ENCODE assay signal across 8 cellular contexts in the genomic region with DNA sequence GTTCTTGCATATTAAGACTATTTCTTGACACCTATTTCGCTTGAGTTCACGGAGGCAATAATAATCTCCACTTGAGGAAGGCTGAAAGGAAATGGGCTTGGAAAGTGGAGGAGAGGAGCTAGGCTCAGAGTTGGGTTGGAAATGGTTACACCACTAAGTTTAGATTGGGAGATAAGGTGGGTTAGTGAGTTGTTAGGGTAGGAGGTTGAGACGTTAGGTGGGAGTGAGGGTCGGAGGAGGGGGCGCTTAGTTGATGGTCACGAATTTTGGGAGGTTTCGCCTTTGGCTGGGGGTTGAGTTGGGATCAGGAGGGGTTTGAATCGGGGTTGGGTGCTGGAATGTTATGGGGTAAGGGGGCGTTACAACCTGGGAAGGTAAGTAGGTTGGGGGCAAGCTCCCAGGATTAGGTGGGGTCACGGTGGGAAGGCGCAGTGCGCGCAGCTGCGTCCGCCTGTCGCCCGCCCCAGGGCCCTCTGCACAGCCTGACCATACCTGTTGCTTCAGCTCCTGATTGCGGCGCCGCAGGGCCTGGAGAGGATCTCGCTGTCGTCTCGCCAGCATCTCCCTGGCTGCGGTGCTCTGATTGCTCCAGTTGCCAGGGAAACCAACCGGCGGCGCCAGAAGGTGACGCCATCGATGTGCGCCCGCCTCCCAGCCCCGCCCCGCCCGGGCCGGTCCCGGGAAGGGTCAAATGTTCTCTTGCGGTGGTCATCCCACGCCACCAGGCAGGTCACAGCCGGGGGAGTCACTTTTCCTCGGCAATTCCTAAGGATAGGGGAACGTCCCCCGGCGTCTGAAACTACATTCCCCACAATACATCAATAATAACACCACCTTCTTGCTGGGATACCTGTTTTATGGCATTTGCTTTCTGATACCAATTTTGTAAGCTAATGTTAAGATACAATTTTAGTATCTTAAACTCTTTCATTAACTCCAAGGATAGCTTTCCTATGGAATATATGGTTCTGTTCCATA. TPM values are rescaled to one million over a fixed set of nuclear protein-coding genes. Genes with fewer than 3 reads are reported as not detected.
DNase-seq lines count a peak whose midpoint lies in the region; ATAC-seq, FAIRE-seq and TF ChIP-seq lines count a peak whose summit lies in the region.

A gene (minus strand): TSS at position 606 of the 978 bp plus-strand sequence. CDS start 45 bp downstream, at position 561.

- FAIRE-seq in pancreas (lab: Jason Lieb, UNC): no peak

- H3K4me1 ChIP-seq in pancreas (peaks cover 0 to 6% (median 0%) of the 10 kb centered on the region in 3 donors), thyroid gland (peaks cover 0 to 7% of the 10 kb centered on the region in 2 donors)

- H3K4me3 ChIP-seq in GM12864 (ENCODE audit: low read depth, low read length) (peak within 1 kb of the TSS; percentile 85), pancreas (peak within 1 kb of the TSS; percentile 56 to 76 (median 72)), thyroid gland (replicated peaks in 1 of 3) (peak within 1 kb of the TSS; percentile 16 to 50 (median 45))

- TF ChIP-seq CTCF in GM12864 (IDR thresholded peaks at IDR 0.05; ENCODE audit: low read depth, low read length, missing control alignments) (no peak), pancreas (IDR thresholded peaks at IDR 0.05) (no peak), thyroid gland (IDR thresholded peaks at IDR 0.05) (no peak)

- H3K9me3 Mint-ChIP-seq in activated naive CD8-positive, alpha-beta T cell (ENCODE audit: low read depth): no peaks in the 10 kb centered on the region

- peak within 1 kb of the TSS; percentile 96 for H3K4me3 Mint-ChIP-seq in activated naive CD8-positive, alpha-beta T cell

- 1% methylated on average over 40 to 43 of the region's 43 CpGs for WGBS in pancreas, 2 donors
- WGBS in thyroid gland, 2 donors: 1 to 2% methylated on average over 25 to 28 of the region's 43 CpGs

- H3K27me3 Mint-ChIP-seq in activated naive CD8-positive, alpha-beta T cell: no peaks in the 10 kb centered on the region

- H3K36me3 Mint-ChIP-seq in activated naive CD8-positive, alpha-beta T cell: peaks cover 3% of the 10 kb centered on the region

- H3K36me3 ChIP-seq in pancreas: no peaks in the 10 kb centered on the region
- no peaks in the 10 kb centered on the region for H3K36me3 ChIP-seq in thyroid gland

- ATAC-seq in HG02571 (IDR thresholded peaks at IDR 0.05; ENCODE audit: unreplicated experiment) (peak; percentile 98), pancreas (peak; percentile 98 to 99 (median 99))

- peak; percentile 26 for DNase-seq in GM12864 (ENCODE audit: low read depth)
- DNase-seq in NAMALWA (ENCODE audit: low spot score): peak; percentile 81
- DNase-seq in SKM-1 (lab: John Stamatoyannopoulos, UW; ENCODE audit: unreplicated experiment): peak; percentile 36
- DNase-seq in head of caudate nucleus: peak; percentile 78 to 95 (median 90)
- peak; percentile 75 to 94 (median 88) for DNase-seq in pancreas
- DNase-seq in thyroid gland: peak; percentile 81

- peaks cover 21% of the 10 kb centered on the region for H3K4me1 Mint-ChIP-seq in activated naive CD8-positive, alpha-beta T cell (ENCODE audit: low read depth)

- H3K27ac Mint-ChIP-seq in activated naive CD8-positive, alpha-beta T cell: peak within 1 kb of the TSS; percentile 78

- H3K27me3 ChIP-seq in pancreas (no peaks in the 10 kb centered on the region), thyroid gland (no peaks in the 10 kb centered on the region)

- intact Hi-C loops in head of caudate nucleus (cut with DNase I): no loop called here
- intact Hi-C loops in pancreas (cut with DNase I): no loop called here
- intact Hi-C loops in thyroid gland (cut with DNase I): no loop called here

- peak in 1 of 2 donors; percentile 60 for TF ChIP-seq POLR2A in thyroid gland (IDR thresholded peaks at IDR 0.05)

- H3K27ac ChIP-seq in pancreas (peak within 1 kb of the TSS in 1 of 4 donors; percentile 25), thyroid gland (peak within 1 kb of the TSS in 2 of 3 donors; percentile 4 to 42)

- H3K9me3 ChIP-seq in pancreas (no peaks in the 10 kb centered on the region), thyroid gland (no peaks in the 10 kb centered on the region)

RNA-seq across cellular contexts. Expression of the gene that starts here (rescaled TPM):
- total RNA-seq in pancreas (1 to 10 TPM; 1.2 to 3.1 (median 2.1) TPM), thyroid gland (10 to 100 TPM; 11.0 to 23.3 (median 12.8) TPM)
- 1 to 10 TPM; 3.4 to 9.2 TPM for polyA plus RNA-seq in pancreas

Comparison
In these comparisons a context has a peak if more than half of its experiments do, and no peak if none do; other contexts are left out.
1. DNase-seq: peak in every context shown above with its lines; median percentile 90 in head of caudate nucleus; 88 in pancreas; 81 in NAMALWA; 81 in thyroid gland; 36 in SKM-1; 26 in GM12864.